In the genomic region with DNA sequence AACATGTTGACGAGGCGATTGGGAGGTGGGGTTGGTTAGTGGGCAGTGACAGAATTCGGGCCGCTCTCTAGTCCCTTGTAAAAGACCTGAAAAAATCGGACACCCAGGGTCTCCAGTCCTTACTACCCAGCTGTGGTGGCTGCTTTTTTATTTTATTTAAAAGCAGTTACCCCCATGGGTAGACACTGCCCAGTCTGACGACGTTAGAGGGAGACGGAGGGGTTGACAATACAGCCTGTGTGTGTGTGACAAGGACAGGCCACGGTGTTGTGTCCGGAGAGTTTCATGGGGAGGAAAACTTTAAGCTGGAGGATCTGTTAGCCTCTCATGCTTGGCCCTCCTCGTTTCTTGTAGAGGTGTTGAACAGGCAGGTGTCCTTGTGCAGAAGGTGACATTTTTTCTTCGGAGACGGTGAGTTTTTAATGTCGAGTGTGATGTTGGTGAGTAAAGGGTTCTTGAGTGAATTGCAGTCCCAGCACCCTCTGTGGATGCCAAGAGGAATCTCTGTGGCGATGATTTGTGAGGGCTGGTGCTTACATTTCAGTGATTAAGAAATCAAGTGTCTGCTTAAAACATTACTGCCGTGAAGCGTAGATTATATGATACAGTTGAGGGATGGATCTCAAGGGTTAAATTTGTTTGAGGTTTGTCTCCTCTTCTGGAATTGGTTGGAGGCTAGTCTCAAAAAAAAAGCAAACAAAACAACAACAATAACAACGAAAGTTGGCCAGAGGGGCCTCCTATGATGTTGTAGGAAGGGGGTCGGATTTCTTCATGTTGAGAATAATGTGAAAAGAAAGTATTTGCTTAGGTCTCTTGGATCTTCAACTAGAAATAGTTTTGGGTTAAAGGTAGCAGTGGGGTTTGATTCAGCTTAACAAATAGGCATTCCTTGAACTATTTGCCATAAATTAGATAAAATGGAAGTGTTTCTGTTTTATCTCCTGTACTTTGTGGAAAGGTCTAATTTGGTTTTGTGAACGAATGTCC, we compare ENCODE assay signal across 1 cellular context.
TF ChIP-seq lines count a peak whose summit lies in the region.

No MANE protein-coding gene starts in this region.

TF ChIP-seq in K562, 482 proteins besides CTCF, POLR2A, EP300 and RAD21 (continued from another document):
- TF ChIP-seq, protein P1, sequence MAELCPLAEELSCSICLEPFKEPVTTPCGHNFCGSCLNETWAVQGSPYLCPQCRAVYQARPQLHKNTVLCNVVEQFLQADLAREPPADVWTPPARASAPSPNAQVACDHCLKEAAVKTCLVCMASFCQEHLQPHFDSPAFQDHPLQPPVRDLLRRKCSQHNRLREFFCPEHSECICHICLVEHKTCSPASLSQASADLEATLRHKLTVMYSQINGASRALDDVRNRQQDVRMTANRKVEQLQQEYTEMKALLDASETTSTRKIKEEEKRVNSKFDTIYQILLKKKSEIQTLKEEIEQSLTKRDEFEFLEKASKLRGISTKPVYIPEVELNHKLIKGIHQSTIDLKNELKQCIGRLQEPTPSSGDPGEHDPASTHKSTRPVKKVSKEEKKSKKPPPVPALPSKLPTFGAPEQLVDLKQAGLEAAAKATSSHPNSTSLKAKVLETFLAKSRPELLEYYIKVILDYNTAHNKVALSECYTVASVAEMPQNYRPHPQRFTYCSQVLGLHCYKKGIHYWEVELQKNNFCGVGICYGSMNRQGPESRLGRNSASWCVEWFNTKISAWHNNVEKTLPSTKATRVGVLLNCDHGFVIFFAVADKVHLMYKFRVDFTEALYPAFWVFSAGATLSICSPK (IDR thresholded peaks at IDR 0.05; ENCODE audit: borderline replicate concordance) = no peak
- TF ChIP-seq, protein P2, sequence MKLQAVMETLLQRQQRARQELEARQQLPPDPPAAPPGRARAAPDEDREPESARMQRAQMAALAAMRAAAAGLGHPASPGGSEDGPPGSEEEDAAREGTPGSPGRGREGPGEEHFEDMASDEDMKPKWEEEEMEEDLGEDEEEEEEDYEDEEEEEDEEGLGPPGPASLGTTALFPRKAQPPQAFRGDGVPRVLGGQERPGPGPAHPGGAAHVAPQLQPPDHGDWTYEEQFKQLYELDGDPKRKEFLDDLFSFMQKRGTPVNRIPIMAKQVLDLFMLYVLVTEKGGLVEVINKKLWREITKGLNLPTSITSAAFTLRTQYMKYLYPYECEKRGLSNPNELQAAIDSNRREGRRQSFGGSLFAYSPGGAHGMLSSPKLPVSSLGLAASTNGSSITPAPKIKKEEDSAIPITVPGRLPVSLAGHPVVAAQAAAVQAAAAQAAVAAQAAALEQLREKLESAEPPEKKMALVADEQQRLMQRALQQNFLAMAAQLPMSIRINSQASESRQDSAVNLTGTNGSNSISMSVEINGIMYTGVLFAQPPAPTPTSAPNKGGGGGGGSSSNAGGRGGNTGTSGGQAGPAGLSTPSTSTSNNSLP (IDR thresholded peaks at IDR 0.05; ENCODE audit: borderline replicate concordance, low read depth, low read length) = 0 out of 2 replicates have a peak, but pooled peaks have one; percentile 10
- TF ChIP-seq, protein P3, sequence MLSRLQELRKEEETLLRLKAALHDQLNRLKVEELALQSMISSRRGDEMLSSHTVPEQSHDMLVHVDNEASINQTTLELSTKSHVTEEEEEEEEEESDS (CRISPR knock-in tag; IDR thresholded peaks at IDR 0.05) = no peak
